ENCODE assay signal across 8 cellular contexts in genomic region chr6:142913511-142914047, GRCh38. TPM values are rescaled to one million over a fixed set of nuclear protein-coding genes. Genes with fewer than 3 reads are reported as not detected.
DNase-seq lines count a peak whose midpoint lies in the region; ATAC-seq and TF ChIP-seq lines count a peak whose summit lies in the region.

No MANE protein-coding gene starts in this region.

- H3K4me3 Mint-ChIP-seq in mesothelial cell of epicardium, result no peak overlapping the region

- peaks cover 12% of the 10 kb centered on the region for H3K9me3 Mint-ChIP-seq in mesothelial cell of epicardium

- H3K36me3 Mint-ChIP-seq in mesothelial cell of epicardium, result peaks cover 12% of the 10 kb centered on the region

- peak; percentile 87 for ATAC-seq in GM21619 (IDR thresholded peaks at IDR 0.05; ENCODE audit: unreplicated experiment)

- peak; percentile 36 for TF ChIP-seq CTCF in GM12864 (IDR thresholded peaks at IDR 0.05; ENCODE audit: low read depth, low read length, missing control alignments)
- no peak for TF ChIP-seq CTCF in mesothelial cell of epicardium (IDR thresholded peaks at IDR 0.05; ENCODE audit: unreplicated experiment)

- peak overlapping the region; percentile 0; the same call in 1 of the 2 replicates for H3K4me3 ChIP-seq in GM12864 (ENCODE audit: low read depth, low read length)

- DNase-seq in GM12864 (ENCODE audit: low read depth) (peak; percentile 88), NAMALWA (ENCODE audit: low spot score) (peak; percentile 83), mesothelial cell of epicardium (ENCODE audit: low spot score in 2 of 2, unreplicated experiment in 2 of 2) (no peak), SW 1271 (lab: John Stamatoyannopoulos, UW) (no peak), OCI-M2 (lab: John Stamatoyannopoulos, UW; ENCODE audit: unreplicated experiment) (no peak)
- peak; percentile 53 for DNase-seq in activated T-helper 9 cell treated with anti-CD3 and anti-CD28 coated beads, Interleukin-2, amount 50 U/mL, for 16 hours (ENCODE audit: low read depth)
- peak; percentile 38 to 71 (median 43) for DNase-seq in stimulated activated CD4-positive, alpha-beta T cell treated with anti-CD3 and anti-CD28 coated beads, TNF-alpha, amount 100 ng/mL, for 48 hours (ENCODE audit: low read depth in 3 of 3)

- no peaks in the 10 kb centered on the region for H3K4me1 Mint-ChIP-seq in mesothelial cell of epicardium

- no peak overlapping the region for H3K27ac Mint-ChIP-seq in mesothelial cell of epicardium

- no peaks in the 10 kb centered on the region for H3K27me3 Mint-ChIP-seq in mesothelial cell of epicardium (ENCODE audit: low read depth)

RNA-seq across cellular contexts. Expression of gene HIVEP2, which starts 31.4 kb away (rescaled TPM):
- total RNA-seq in mesothelial cell of epicardium, result 15.2 to 20.4 TPM (median 16.9 TPM) in 3 replicates

Comparison
In these comparisons a context has a peak if more than half of its experiments do, and no peak if none do; other contexts are left out.
1. DNase-seq: peak in GM12864 (single experiment), NAMALWA (single experiment), activated T-helper 9 cell treated with anti-CD3 and anti-CD28 coated beads, Interleukin-2, amount 50 U/mL, for 16 hours (single experiment) and stimulated activated CD4-positive, alpha-beta T cell treated with anti-CD3 and anti-CD28 coated beads, TNF-alpha, amount 100 ng/mL, for 48 hours (3 of 3); none in mesothelial cell of epicardium (0 of 2), SW 1271 (0 of 2) and OCI-M2 (single experiment).